In genomic region chr2:223944704-223945531, GRCh38 we compare ENCODE assay signal across 8 cellular contexts. TPM values are rescaled to one million over a fixed set of nuclear protein-coding genes. Genes with fewer than 3 reads are reported as not detected.
DNase-seq lines count a peak whose midpoint lies in the region; ATAC-seq and TF ChIP-seq lines count a peak whose summit lies in the region.

TSS of gene WDFY1 (minus strand) at chr2:223945335. CDS start at chr2:223945284, 51 bp downstream.

- intact Hi-C loops in activated CD4-positive, alpha-beta T cell treated with anti-CD3 and anti-CD28 coated beads, Interleukin-2, amount 10 ng/mL, durations not matched to agents 24 days and 14 days (cut with micrococcal nuclease), result loop anchor here (1.0 to 5.0 kb wide), 4 partner anchors 12 to 982 kb away; partner anchors contain the start of genes AP1S3, CUL3 and MRPL44

- TF ChIP-seq CTCF in BE2C (IDR thresholded peaks at IDR 0.05; ENCODE audit: low read depth, low read length) (no peak), coronary artery (IDR thresholded peaks at IDR 0.05) (no peak)

- DNase-seq in BE2C (peak; percentile 93), GM19238 (ENCODE audit: insufficient read length, low spot score) (peak; percentile 89), NCI-H524 treated with DMSO at 0.1 percent for 48 hours (lab: John Stamatoyannopoulos, UW) (peak; percentile 18), coronary artery (ENCODE audit: low spot score) (peak; percentile 89), left kidney (ENCODE audit: low read depth, low spot score) (peak; percentile 97)
- peak; percentile 94 for DNase-seq in activated CD4-positive, alpha-beta T cell treated with anti-CD3 and anti-CD28 coated beads, Interleukin-2, amount 10 ng/mL, durations not matched to agents 24 days and 14 days
- DNase-seq in stimulated activated CD4-positive, alpha-beta T cell treated with anti-CD3 and anti-CD28 coated beads, Interleukin-1b, Interleukin-23, amount 100 ng/mL, for 48 hours, result peak; percentile 82

- H3K27me3 Mint-ChIP-seq in activated CD4-positive, alpha-beta T cell treated with anti-CD3 and anti-CD28 coated beads, Interleukin-2, amount 10 ng/mL, durations not matched to agents 24 days and 14 days, result no peaks in the 10 kb centered on the region

- peaks cover 4% of the 10 kb centered on the region for H3K9me3 Mint-ChIP-seq in activated CD4-positive, alpha-beta T cell treated with anti-CD3 and anti-CD28 coated beads, Interleukin-2, amount 10 ng/mL, durations not matched to agents 24 days and 14 days

- peaks cover 7% of the 10 kb centered on the region; the same call in 1 of the 2 replicates for H3K4me1 ChIP-seq in BE2C

- H3K27ac Mint-ChIP-seq in activated CD4-positive, alpha-beta T cell treated with anti-CD3 and anti-CD28 coated beads, Interleukin-2, amount 10 ng/mL, durations not matched to agents 24 days and 14 days, result peak within 1 kb of the TSS; percentile 94

- ATAC-seq in HG03432 (IDR thresholded peaks at IDR 0.05; ENCODE audit: unreplicated experiment), result peak; percentile 88

- H3K27me3 ChIP-seq in BE2C, result no peaks in the 10 kb centered on the region

- H3K27ac ChIP-seq in coronary artery, result peak within 1 kb of the TSS; percentile 93 to 100

- H3K4me3 Mint-ChIP-seq in activated CD4-positive, alpha-beta T cell treated with anti-CD3 and anti-CD28 coated beads, Interleukin-2, amount 10 ng/mL, durations not matched to agents 24 days and 14 days, result peak within 1 kb of the TSS; percentile 91

- no peaks in the 10 kb centered on the region for H3K36me3 ChIP-seq in BE2C

- peak within 1 kb of the TSS; percentile 93 for H3K4me3 ChIP-seq in BE2C (ENCODE audit: low read depth, low read length)
- peak within 1 kb of the TSS; percentile 100 for H3K4me3 ChIP-seq in coronary artery

- no peaks in the 10 kb centered on the region for H3K9me3 ChIP-seq in BE2C

- peaks cover 54% of the 10 kb centered on the region for H3K4me1 Mint-ChIP-seq in activated CD4-positive, alpha-beta T cell treated with anti-CD3 and anti-CD28 coated beads, Interleukin-2, amount 10 ng/mL, durations not matched to agents 24 days and 14 days

- H3K36me3 Mint-ChIP-seq in activated CD4-positive, alpha-beta T cell treated with anti-CD3 and anti-CD28 coated beads, Interleukin-2, amount 10 ng/mL, durations not matched to agents 24 days and 14 days (ENCODE audit: low read depth), result peaks cover 13% of the 10 kb centered on the region

RNA-seq across cellular contexts. Expression of gene WDFY1, which starts in this region (rescaled TPM):
- polyA plus RNA-seq in BE2C (2012; ENCODE audit: insufficient read depth, insufficient read length, low read depth), result 73.7 TPM
- 25.3 and 27.8 TPM in 2 replicates for total RNA-seq in activated CD4-positive, alpha-beta T cell treated with anti-CD3 and anti-CD28 coated beads, Interleukin-2, amount 10 ng/mL, durations not matched to agents 24 days and 14 days

Comparison
In these comparisons a context has a peak if more than half of its experiments do, and no peak if none do; other contexts are left out.
1. Peak in every context shown above with its lines: DNase-seq, ATAC-seq, H3K4me3 ChIP-seq and H3K27ac ChIP-seq.
2. DNase-seq: peak in every context shown above with its lines; median percentile 97 in left kidney; 94 in activated CD4-positive, alpha-beta T cell treated with anti-CD3 and anti-CD28 coated beads, Interleukin-2, amount 10 ng/mL, durations not matched to agents 24 days and 14 days; 93 in BE2C; 89 in GM19238; 89 in coronary artery; 82 in stimulated activated CD4-positive, alpha-beta T cell treated with anti-CD3 and anti-CD28 coated beads, Interleukin-1b, Interleukin-23, amount 100 ng/mL, for 48 hours; 18 in NCI-H524 treated with DMSO at 0.1 percent for 48 hours.